Comparison of ENCODE assay signal across 8 cellular contexts in the genomic region with DNA sequence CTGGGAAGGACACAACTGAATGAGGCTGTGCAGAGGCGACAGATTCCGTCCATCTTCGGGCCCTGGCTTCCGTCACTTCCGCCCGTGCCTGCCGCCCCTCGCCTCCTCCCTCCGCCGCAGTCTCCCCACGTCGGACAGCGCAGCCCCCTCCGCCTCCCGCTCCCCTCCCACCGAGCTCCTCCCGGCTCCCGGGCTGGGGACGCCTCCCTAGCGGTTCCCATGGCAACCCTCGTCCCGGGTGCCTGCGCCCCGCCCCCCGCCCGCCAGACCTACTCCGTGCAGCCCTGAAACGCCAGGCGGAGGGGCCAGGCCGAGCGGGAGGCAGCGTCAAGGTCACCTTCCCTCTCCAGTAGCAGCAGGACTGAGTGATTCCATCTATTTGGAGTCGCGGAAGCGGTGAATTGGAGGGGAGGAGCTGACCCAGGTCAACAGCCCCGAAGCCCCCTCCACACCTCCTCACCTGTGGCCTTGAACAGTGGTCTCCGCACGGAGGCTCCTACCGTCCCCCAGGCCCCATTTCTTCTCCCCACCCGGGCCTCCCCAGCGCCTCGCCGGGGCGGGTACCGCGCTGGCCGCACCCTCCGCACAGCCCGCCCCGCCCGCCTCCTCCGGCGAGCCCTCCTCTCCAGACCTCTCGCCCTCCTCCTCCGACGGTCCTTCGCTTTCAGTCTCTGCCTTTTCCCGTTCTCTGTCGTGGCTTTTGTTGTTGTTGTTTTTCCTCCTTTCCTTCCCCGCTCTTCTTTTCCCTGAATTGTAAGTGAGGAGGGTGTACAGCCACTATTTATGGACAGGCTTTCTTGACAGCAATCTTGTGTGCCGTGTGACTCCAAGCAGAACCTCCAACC. TPM values are rescaled to one million over a fixed set of nuclear protein-coding genes. Genes with fewer than 3 reads are reported as not detected.
DNase-seq lines count a peak whose midpoint lies in the region; ATAC-seq and TF ChIP-seq lines count a peak whose summit lies in the region.

No MANE protein-coding gene starts in this region.

- H3K4me1 Mint-ChIP-seq in CD14-positive monocyte: peaks cover 16% of the 10 kb centered on the region

- peak overlapping the region; percentile 86 for H3K4me3 ChIP-seq in coronary artery

- peaks cover 0 to 6% (median 2%) of the 10 kb centered on the region in 7 donors for H3K9me3 Mint-ChIP-seq in CD14-positive monocyte

- no peaks in the 10 kb centered on the region for H3K36me3 Mint-ChIP-seq in CD14-positive monocyte

- peaks cover 4 to 18% (median 10%) of the 10 kb centered on the region in 3 donors for H3K27me3 Mint-ChIP-seq in CD14-positive monocyte (ENCODE audit: low read depth in 3 of 3)

- peak overlapping the region; percentile 89 to 99 for H3K4me3 Mint-ChIP-seq in CD14-positive monocyte

- intact Hi-C loops in CD14-positive monocyte (cut with micrococcal nuclease): no loop called here

- peak overlapping the region; percentile 74 to 96 for H3K27ac ChIP-seq in coronary artery

- no peak for TF ChIP-seq CTCF in CD14-positive monocyte (IDR thresholded peaks at IDR 0.05)
- TF ChIP-seq CTCF in coronary artery (IDR thresholded peaks at IDR 0.05): no peak

- peak overlapping the region in 5 of 7 donors; percentile 28 to 85 (median 39) for H3K27ac Mint-ChIP-seq in CD14-positive monocyte

- no peak for DNase-seq in CD14-positive monocyte (ENCODE audit: low spot score)
- DNase-seq in GM19240 (ENCODE audit: insufficient read length, low spot score): peak; percentile 72
- peak; percentile 95 to 97 for DNase-seq in NCI-H446 (lab: John Stamatoyannopoulos, UW)
- peak; percentile 27 for DNase-seq in activated CD4-positive, alpha-beta T cell treated with anti-CD3 and anti-CD28 coated beads for 1 hour
- DNase-seq in coronary artery (ENCODE audit: low spot score): peak; percentile 94
- DNase-seq in kidney tubule cell (ENCODE audit: low spot score): peak; percentile 89
- DNase-seq in stimulated activated CD4-positive, alpha-beta T cell treated with anti-CD3 and anti-CD28 coated beads, Interleukin-1b, Interleukin-23, amount 100 ng/mL, for 48 hours: peak; percentile 68

- ATAC-seq in HG03378 (IDR thresholded peaks at IDR 0.05; ENCODE audit: unreplicated experiment): peak; percentile 47

RNA-seq across cellular contexts. Expression of a gene that starts 1.0 kb away (rescaled TPM):
- under 1 TPM; 0.09 to 0.56 TPM for polyA plus RNA-seq in CD14-positive monocyte

RNA-seq across cellular contexts. Expression of a gene that starts 22.5 kb away (rescaled TPM):
- polyA plus RNA-seq in CD14-positive monocyte: under 1 TPM; 0.03 to 0.12 TPM

RNA-seq across cellular contexts. Expression of a gene that starts 32.7 kb away (rescaled TPM):
- polyA plus RNA-seq in CD14-positive monocyte: 1 to 10 TPM; 8.0 to 9.4 TPM

RNA-seq across cellular contexts. Expression of a gene that starts 50.5 kb away (rescaled TPM):
- 1 to 10 TPM; 4.5 to 5.6 TPM for polyA plus RNA-seq in CD14-positive monocyte

RNA-seq across cellular contexts. Expression of a gene that starts 57.3 kb away (rescaled TPM):
- polyA plus RNA-seq in CD14-positive monocyte: under 1 TPM; 0.28 to 0.88 TPM
